10 cellular contexts compared by ENCODE assay signal in the genomic region with DNA sequence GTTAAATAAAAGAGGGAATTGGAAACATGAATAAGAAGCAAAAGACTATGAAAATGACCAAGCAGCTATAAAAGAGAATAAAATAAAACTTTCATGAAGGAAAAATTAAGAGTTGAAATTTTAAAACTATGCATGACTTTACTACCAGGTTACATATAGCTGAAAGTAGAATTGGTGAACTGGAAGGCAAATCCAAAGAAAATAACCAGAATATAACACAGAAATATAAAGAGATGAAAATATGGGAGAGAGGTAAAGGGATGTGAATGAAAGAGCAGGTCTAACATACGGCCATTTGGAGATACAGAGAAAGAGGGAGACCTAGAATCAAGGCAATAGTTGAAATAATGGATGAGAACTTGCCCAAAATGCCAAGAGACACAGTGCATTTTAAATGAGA.
"Had no signal": no experiment of that assay in that cellular context is flagged by ENCODE, and none has a peak within 500 bp of the region (broad histone marks: within the 10 kb centered on the region; RNA-seq: fewer than 3 reads in every experiment).

No MANE protein-coding gene starts in this region.

- ATAC-seq: GM23338 had no signal

- H3K9ac ChIP-seq: KMS-11 had no signal

- H3K4me3 ChIP-seq: GM23338 had no signal

- H3K4me2 ChIP-seq: GM23338, KMS-11 had no signal

- H3K27ac ChIP-seq: HL-60, KMS-11 had no signal

- FAIRE-seq: H1, H54 had no signal

- DNase-seq: H9, HCEC 1CT, HFFc6, IMR-90, KBM-7 had no signal

- H2AFZ ChIP-seq: GM23338 had no signal
